In genomic region chr12:50825372-50825838, GRCh38 we compare ENCODE assay signal across 8 cellular contexts. TPM values are rescaled to one million over a fixed set of nuclear protein-coding genes. Genes with fewer than 3 reads are reported as not detected.
DNase-seq lines count a peak whose midpoint lies in the region; ATAC-seq, FAIRE-seq and TF ChIP-seq lines count a peak whose summit lies in the region.

No MANE protein-coding gene starts in this region.

- peak overlapping the region; percentile 11 for H3K4me2 ChIP-seq in keratinocyte (ENCODE audit: control insufficient read depth, extremely low read depth, insufficient read depth, low read depth, low read length)

- no peak overlapping the region for H3K27ac ChIP-seq in keratinocyte (ENCODE audit: control insufficient read depth, insufficient read depth, low read length)

- H3K4me1 Mint-ChIP-seq in brain: peaks cover 12% of the 10 kb centered on the region

- H3K4me1 ChIP-seq in keratinocyte (ENCODE audit: control insufficient read depth, extremely low read depth, insufficient read depth, low read length): peaks cover 8% of the 10 kb centered on the region

- H2AFZ ChIP-seq in keratinocyte (ENCODE audit: control insufficient read depth, low read length): peak overlapping the region; percentile 1

- peak overlapping the region in 1 of 5 experiments; percentile 41 for H3K27ac Mint-ChIP-seq in brain

- H3K4me3 Mint-ChIP-seq in brain: no peak overlapping the region

- no peaks in the 10 kb centered on the region for H3K27me3 Mint-ChIP-seq in brain

- H3K9ac ChIP-seq in keratinocyte (ENCODE audit: control insufficient read depth, extremely low read depth, insufficient read depth, low read length): no peak overlapping the region

- TF ChIP-seq CTCF in AG09309 (IDR thresholded peaks at IDR 0.05; ENCODE audit: control insufficient read depth, insufficient read depth, low read depth, low read length, missing control alignments) (peak; percentile 13), brain (conservative IDR thresholded peaks at IDR 0.05) (peak; percentile 76 to 77), keratinocyte (optimal IDR thresholded peaks at IDR 0.05 in 1 of 3, IDR thresholded peaks at IDR 0.05 in 1 of 3, conservative IDR thresholded peaks at IDR 0.05 in 1 of 3; ENCODE audit: extremely low read depth in 1 of 3, insufficient read depth in 2 of 3, low read length in 3 of 3) (peak in 1 of 3 experiments; percentile 25)

- no peaks in the 10 kb centered on the region for H4K20me1 ChIP-seq in keratinocyte (ENCODE audit: control insufficient read depth, extremely low read depth, insufficient read depth, low read length)

- no peaks in the 10 kb centered on the region for H3K79me2 ChIP-seq in keratinocyte (ENCODE audit: control insufficient read depth, insufficient read depth, low read length)

- DNase-seq in AG09309 (ENCODE audit: low read depth) (peak; percentile 61), NCI-H774 (lab: John Stamatoyannopoulos, UW) (peak; percentile 47), keratinocyte (ENCODE audit: low read depth, low spot score) (no peak)
- DNase-seq in stimulated activated naive CD8-positive, alpha-beta T cell treated with anti-CD3 and anti-CD28 coated beads, Interleukin-15, Interleukin-2, amounts not matched to agents 100 U/mL and 50 U/mL, for 24 hours: no peak

- H3K36me3 ChIP-seq in keratinocyte (ENCODE audit: control insufficient read depth in 2 of 2, extremely low read depth in 1 of 2, insufficient read depth in 2 of 2, low read length in 2 of 2): no peaks in the 10 kb centered on the region

- dilution Hi-C loops in keratinocyte (cut with MboI; ENCODE audit: extremely low pct_ligation_motif_present, low sequenced_read_pairs): no loop called here

- FAIRE-seq in keratinocyte (lab: Jason Lieb, UNC): no peak

- no peaks in the 10 kb centered on the region for H3K9me3 ChIP-seq in keratinocyte (ENCODE audit: control insufficient read depth, low read depth, low read length)

- H3K4me3 ChIP-seq in AG09309 (ENCODE audit: control insufficient read depth, low read depth, low read length): no peak overlapping the region
- H3K4me3 ChIP-seq in keratinocyte (ENCODE audit: control insufficient read depth in 2 of 3, extremely low read depth in 1 of 3, insufficient read depth in 2 of 3, low read depth in 1 of 3, low read length in 3 of 3): no peak overlapping the region

- H3K36me3 Mint-ChIP-seq in brain: no peaks in the 10 kb centered on the region

- ATAC-seq in GM18907 (IDR thresholded peaks at IDR 0.05; ENCODE audit: unreplicated experiment): peak; percentile 56
- ATAC-seq in stimulated activated naive CD8-positive, alpha-beta T cell treated with anti-CD3 and anti-CD28 coated beads, Interleukin-15, Interleukin-2, amounts not matched to agents 100 U/mL and 50 U/mL, for 24 hours: peak; percentile 68
- no peak for ATAC-seq in GM19351 (IDR thresholded peaks at IDR 0.05; ENCODE audit: unreplicated experiment)
- no peak for ATAC-seq in HG03469 (IDR thresholded peaks at IDR 0.05; ENCODE audit: unreplicated experiment)

- H3K9me3 Mint-ChIP-seq in brain: no peaks in the 10 kb centered on the region

- H3K27me3 ChIP-seq in keratinocyte (ENCODE audit: control insufficient read depth, extremely low read depth, insufficient read depth, low read length): no peaks in the 10 kb centered on the region

- no peaks in the 10 kb centered on the region for H3K9me1 ChIP-seq in keratinocyte (ENCODE audit: control insufficient read depth, extremely low read depth, insufficient read depth, low read length)

RNA-seq across cellular contexts. Expression of gene TMPRSS12, which starts 17.3 kb away (rescaled TPM):
- not detected for polyA plus RNA-seq in brain (ENCODE audit: insufficient read depth, low read depth, low replicate concordance)
- not detected in 3 replicates for polyA plus RNA-seq in keratinocyte
- polyA plus RNA-seq in keratinocyte (2011; ENCODE audit: low read depth): not detected
- not detected in 2 replicates for polyA plus RNA-seq in keratinocyte (2011; cell fraction: cytosol; rRNA removed)
- polyA plus RNA-seq in keratinocyte (2011; cell fraction: nucleus; rRNA removed): not detected in 2 replicates
- polyA plus RNA-seq in keratinocyte (2012; ENCODE audit: low replicate concordance): not detected in 2 replicates
- polyA minus RNA-seq in keratinocyte: not detected in 3 replicates
- polyA minus RNA-seq in keratinocyte (2011; cell fraction: cytosol; rRNA and poly(A)+ RNA removed): not detected
- not detected in 2 replicates for polyA minus RNA-seq in keratinocyte (2011; cell fraction: nucleus; rRNA and poly(A)+ RNA removed)

Comparison
In these comparisons a context has a peak if more than half of its experiments do, and no peak if none do; other contexts are left out.
1. DNase-seq: peak in AG09309 (single experiment) and NCI-H774 (single experiment); none in keratinocyte (single experiment) and stimulated activated naive CD8-positive, alpha-beta T cell treated with anti-CD3 and anti-CD28 coated beads, Interleukin-15, Interleukin-2, amounts not matched to agents 100 U/mL and 50 U/mL, for 24 hours (single experiment).
2. ATAC-seq: peak in GM18907 (single experiment) and stimulated activated naive CD8-positive, alpha-beta T cell treated with anti-CD3 and anti-CD28 coated beads, Interleukin-15, Interleukin-2, amounts not matched to agents 100 U/mL and 50 U/mL, for 24 hours (single experiment); none in GM19351 (single experiment) and HG03469 (single experiment).